Comparison of ENCODE assay signal across 8 cellular contexts in the genomic region with DNA sequence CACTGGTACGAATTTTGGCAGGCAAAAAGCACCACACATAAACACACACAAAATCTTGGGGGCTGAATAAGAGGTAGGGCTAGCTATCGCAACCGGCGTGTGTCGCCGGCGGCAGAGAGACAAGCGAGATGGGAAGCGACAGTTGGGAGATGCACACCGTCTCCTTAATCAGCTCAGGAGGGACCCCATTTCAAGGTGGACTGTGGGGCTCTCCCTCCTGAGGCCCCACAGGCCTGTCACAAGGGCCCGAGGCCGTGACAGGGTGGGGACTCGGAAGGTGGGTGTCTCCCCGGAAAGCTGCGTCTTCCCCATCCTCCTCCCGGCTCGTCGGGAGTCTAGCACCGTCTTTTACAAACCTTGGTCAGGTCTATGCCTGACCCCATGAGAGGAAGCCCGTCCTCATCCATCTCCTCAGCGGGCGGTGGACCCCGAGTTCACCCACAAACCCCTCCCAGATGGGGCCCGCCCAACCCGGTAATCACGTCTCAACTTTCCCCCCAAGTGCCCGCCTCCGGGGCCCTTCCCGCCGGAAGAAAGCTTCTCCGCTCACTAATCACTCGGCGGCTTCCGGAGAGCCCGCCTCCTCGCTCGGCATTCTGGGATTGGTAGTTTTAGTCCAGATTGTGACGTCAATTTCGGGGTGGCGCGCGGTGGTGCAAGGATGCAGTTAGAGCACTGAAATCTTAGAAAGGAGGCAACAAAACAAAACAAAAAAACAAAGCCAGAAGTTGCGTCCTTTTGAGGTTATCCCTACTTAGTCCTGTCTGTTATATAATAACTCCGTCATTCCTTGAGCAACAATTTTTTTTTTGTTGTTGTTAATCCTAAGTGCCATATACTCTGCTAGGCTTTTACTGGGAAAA. TPM values are rescaled to one million over a fixed set of nuclear protein-coding genes. Genes with fewer than 3 reads are reported as not detected.
DNase-seq lines count a peak whose midpoint lies in the region; ATAC-seq and TF ChIP-seq lines count a peak whose summit lies in the region.

Gene WASHC3 (minus strand): TSS at position 436 of the 863 bp plus-strand sequence. CDS start 29 bp downstream, at position 407.

- TSS peak; percentile 83 for BruUV-seq in Panc1 (replicated peaks; lab: Mats Ljungman, UMichigan)

- in situ Hi-C loops in Panc1 (cut with HindIII; ENCODE audit: low pct_unique_long_range_greater_than_20kb, low sequenced_read_pairs) = no loop called here

- no peaks in the 10 kb centered on the region for H3K27me3 Mint-ChIP-seq in activated T-cell treated with anti-CD3 and anti-CD28 coated beads, Interleukin-2, amount 50 U/mL, for 4 hours (ENCODE audit: low read depth)

- CTCF ChIA-PET in Panc1 (lab: Charles Lee) = no interaction called here

- ATAC-seq in GM21723 (IDR thresholded peaks at IDR 0.05; ENCODE audit: unreplicated experiment) = peak; percentile 96
- peak; percentile 100 for ATAC-seq in Panc1
- peak; percentile 92 to 95 for ATAC-seq in activated T-cell treated with anti-CD3 and anti-CD28 coated beads, Interleukin-2, amount 50 U/mL, for 4 hours

- H3K36me3 Mint-ChIP-seq in activated T-cell treated with anti-CD3 and anti-CD28 coated beads, Interleukin-2, amount 50 U/mL, for 4 hours (ENCODE audit: insufficient read depth) = peaks cover 8% of the 10 kb centered on the region

- DNase-seq in DMS53 (lab: John Stamatoyannopoulos, UW) (peak; percentile 97), KG1 (lab: John Stamatoyannopoulos, UW) (peak; percentile 87), Panc1 (ENCODE audit: low read depth, low spot score) (peak; percentile 64), erythroblast (lab: John Stamatoyannopoulos, UW) (peak; percentile 93 to 95)
- DNase-seq in activated T-cell treated with anti-CD3 and anti-CD28 coated beads, Interleukin-2, amount 50 U/mL, for 4 hours = peak; percentile 91
- DNase-seq in stimulated activated CD8-positive, alpha-beta memory T cell treated with anti-CD3 and anti-CD28 coated beads, Interleukin-4, amount 100 ng/mL, for 48 hours = peak; percentile 96

- H3K27me3 ChIP-seq in Panc1 (ENCODE audit: control insufficient read depth, insufficient read depth, low read length) (no peaks in the 10 kb centered on the region), mucosa of rectum (ENCODE audit: control insufficient read depth in 2 of 2, insufficient read depth in 2 of 2, low read length in 2 of 2) (no peaks in the 10 kb centered on the region)

- peaks cover 43% of the 10 kb centered on the region for H3K4me1 Mint-ChIP-seq in activated T-cell treated with anti-CD3 and anti-CD28 coated beads, Interleukin-2, amount 50 U/mL, for 4 hours (ENCODE audit: low read depth)

- intact Hi-C loops in Panc1 (cut with micrococcal nuclease; ENCODE audit: unreplicated experiment) = no loop called here

- TF ChIP-seq POLR2A in erythroblast (IDR thresholded peaks at IDR 0.05; ENCODE audit: low read length) = peak; percentile 80

- peak within 1 kb of the TSS; percentile 94 for H3K4me3 Mint-ChIP-seq in activated T-cell treated with anti-CD3 and anti-CD28 coated beads, Interleukin-2, amount 50 U/mL, for 4 hours

- no peak for TF ChIP-seq CTCF in Panc1 (IDR thresholded peaks at IDR 0.05)

- H3K9ac ChIP-seq in mucosa of rectum (ENCODE audit: low read depth in 1 of 2, low read length in 2 of 2) = peak within 1 kb of the TSS; percentile 92 to 93

- H3K4me1 ChIP-seq in Panc1 (ENCODE audit: control insufficient read depth, insufficient read depth, low read length) (no peaks in the 10 kb centered on the region), mucosa of rectum (ENCODE audit: control insufficient read depth in 2 of 2, insufficient read depth in 2 of 2, low read length in 2 of 2) (peaks cover 4 to 5% of the 10 kb centered on the region in 2 donors)

- H3K9me3 Mint-ChIP-seq in activated T-cell treated with anti-CD3 and anti-CD28 coated beads, Interleukin-2, amount 50 U/mL, for 4 hours = no peaks in the 10 kb centered on the region

- peak within 1 kb of the TSS; percentile 92 for H3K27ac ChIP-seq in Panc1 (ENCODE audit: low read length)
- peak within 1 kb of the TSS; percentile 82 to 87 for H3K27ac ChIP-seq in mucosa of rectum (ENCODE audit: low read depth in 2 of 2, low read length in 2 of 2)

- peak within 1 kb of the TSS; percentile 87 to 94 for H3K4me3 ChIP-seq in Panc1 (ENCODE audit: low read depth in 2 of 2, low read length in 2 of 2)
- H3K4me3 ChIP-seq in mucosa of rectum (ENCODE audit: low read length in 2 of 2) = peak within 1 kb of the TSS; percentile 89 to 94

- no peaks in the 10 kb centered on the region; the same call in 1 of the 2 replicates for H3K36me3 ChIP-seq in Panc1 (ENCODE audit: control insufficient read depth, insufficient read depth, low read length)
- H3K36me3 ChIP-seq in mucosa of rectum (ENCODE audit: control insufficient read depth in 2 of 2, insufficient read depth in 2 of 2, low read length in 2 of 2) = peaks cover 4 to 6% of the 10 kb centered on the region in 2 donors

- POLR2A ChIA-PET in Panc1 (lab: Charles Lee) = no interaction called here

- H3K9me3 ChIP-seq in Panc1 (ENCODE audit: control insufficient read depth, insufficient read depth, low read depth, low read length) = no peaks in the 10 kb centered on the region
- no peaks in the 10 kb centered on the region for H3K9me3 ChIP-seq in mucosa of rectum (ENCODE audit: control insufficient read depth in 2 of 2, low read length in 2 of 2)

RNA-seq across cellular contexts. Expression of gene WASHC3, which starts in this region (rescaled TPM):
- total RNA-seq in Panc1 (2021; ENCODE audit: unreplicated experiment) = 21.5 TPM
- polyA plus RNA-seq in Panc1 (2012; ENCODE audit: insufficient read length) = 18.6 TPM
- total RNA-seq in activated T-cell treated with anti-CD3 and anti-CD28 coated beads, Interleukin-2, amount 50 U/mL, for 4 hours = 10 to 100 TPM; 18.8 to 24.9 (median 22.6) TPM

Comparison
In these comparisons a context has a peak if more than half of its experiments do, and no peak if none do; other contexts are left out.
1. Peak in every context shown above with its lines: DNase-seq, ATAC-seq, H3K4me3 ChIP-seq and H3K27ac ChIP-seq.